Comparison of ENCODE assay signal across 8 cellular contexts in the genomic region with DNA sequence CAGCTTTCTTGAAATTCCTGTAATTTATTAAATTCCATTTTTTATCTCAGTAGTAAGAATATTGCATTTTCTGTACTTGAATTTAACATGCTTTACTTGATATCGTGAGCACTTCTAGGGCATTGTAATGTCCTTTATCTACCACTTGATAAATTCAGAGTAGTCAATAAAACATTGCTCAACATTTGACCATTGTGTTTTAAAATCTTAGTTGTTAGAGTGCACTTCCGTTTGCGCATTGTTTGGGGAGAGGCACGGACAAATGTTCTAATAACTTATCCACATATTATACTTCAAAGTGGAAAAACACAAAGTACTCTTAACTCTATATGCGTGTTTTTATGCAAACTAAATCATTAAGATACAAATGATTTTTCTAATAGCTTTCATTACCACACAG. TPM values are rescaled to one million over a fixed set of nuclear protein-coding genes. Genes with fewer than 3 reads are reported as not detected.
A peak's percentile ranks its signal among the peaks of the same experiment; 100 is the strongest.
DNase-seq lines count a peak whose midpoint lies in the region; ATAC-seq, FAIRE-seq and TF ChIP-seq lines count a peak whose summit lies in the region.

No MANE protein-coding gene starts in this region.

- no peak for FAIRE-seq in small intestine (lab: Jason Lieb, UNC)

- H3K27ac ChIP-seq in KOPT-K1 (ENCODE audit: low read depth, low read length, poor library complexity, severe bottlenecking) (peak overlapping the region; percentile 71), ascending aorta (peak overlapping the region; percentile 84 to 90), small intestine (ENCODE audit: low read depth in 1 of 2, low read length in 1 of 2) (peak overlapping the region; percentile 89 to 99)

- TF ChIP-seq CTCF in ascending aorta (IDR thresholded peaks at IDR 0.05), result no peak
- TF ChIP-seq CTCF in lower leg skin (IDR thresholded peaks at IDR 0.05), result no peak

- H3K36me3 ChIP-seq in KOPT-K1 (ENCODE audit: insufficient read depth, low read length), result peaks cover 3% of the 10 kb centered on the region; the same call in 1 of the 2 replicates
- peaks cover under 1 to 6% of the 10 kb centered on the region in 2 donors for H3K36me3 ChIP-seq in ascending aorta
- no peaks in the 10 kb centered on the region for H3K36me3 ChIP-seq in small intestine (ENCODE audit: control insufficient read depth in 2 of 2, insufficient read depth in 2 of 2, low read length in 2 of 2)

- H3K4me3 ChIP-seq in ascending aorta (peak overlapping the region; percentile 59 to 76), iPS-11a (ENCODE audit: low read depth, low read length) (peak overlapping the region; percentile 82), small intestine (ENCODE audit: low read depth in 1 of 2, low read length in 2 of 2) (peak overlapping the region; percentile 56 to 57), lower leg skin (ENCODE audit: low read depth, poor library complexity, severe bottlenecking) (no peak overlapping the region)

- H3K27me3 ChIP-seq in ascending aorta (no peaks in the 10 kb centered on the region), small intestine (ENCODE audit: control insufficient read depth in 2 of 2, insufficient read depth in 2 of 2, low read length in 2 of 2) (no peaks in the 10 kb centered on the region)

- 1 to 3% (median 1%) methylated on average over 5 of the region's 5 CpGs for WGBS in small intestine, 3 donors
- WGBS in lower leg skin, 2 donors, result 1 to 2% methylated on average over 5 of the region's 5 CpGs

- no peak for ATAC-seq in HG03139 (IDR thresholded peaks at IDR 0.05; ENCODE audit: unreplicated experiment)

- no peak for TF ChIP-seq POLR2A in lower leg skin (IDR thresholded peaks at IDR 0.05)

- intact Hi-C loops in ascending aorta (cut with DNase I), result loop anchor here (2.0 to 5.0 kb wide), 6 partner anchors 99 to 432 kb away; no protein-coding TSS in a partner anchor
- intact Hi-C loops in lower leg skin (cut with DNase I; ENCODE audit: low total_unique reads), result no loop called here

- DNase-seq in GM03348 (ENCODE audit: low spot score), result peak; percentile 34
- no peak for DNase-seq in ascending aorta (ENCODE audit: low spot score in 2 of 2)
- peak; percentile 69 for DNase-seq in small intestine
- DNase-seq in NCI-H1930 (lab: John Stamatoyannopoulos, UW), result no peak
- no peak for DNase-seq in lower leg skin (ENCODE audit: low spot score in 2 of 2)

- H3K4me1 ChIP-seq in ascending aorta, result peaks cover 0 to 11% of the 10 kb centered on the region in 2 donors
- peaks cover 0 to 10% of the 10 kb centered on the region in 2 donors for H3K4me1 ChIP-seq in small intestine (ENCODE audit: control insufficient read depth in 2 of 2, insufficient read depth in 1 of 2, low read depth in 1 of 2, low read length in 1 of 2)

- H3K9me3 ChIP-seq in KOPT-K1 (ENCODE audit: insufficient read depth, low read length, poor library complexity, severe bottlenecking) (peaks cover 7% of the 10 kb centered on the region), ascending aorta (peaks cover 0 to 6% of the 10 kb centered on the region in 2 donors), small intestine (ENCODE audit: control insufficient read depth, low read depth) (no peaks in the 10 kb centered on the region)

RNA-seq across cellular contexts. Expression of a gene that starts 0.4 kb away (rescaled TPM):
- total RNA-seq in ascending aorta, result not detected
- polyA plus RNA-seq in small intestine, result 1 to 10 TPM; 1.6 to 4.3 (median 2.0) TPM
- total RNA-seq in lower leg skin, result 1 to 10 TPM; 3.7 to 9.4 (median 5.5) TPM

RNA-seq across cellular contexts. Expression of a gene that starts 0.7 kb away (rescaled TPM):
- total RNA-seq in ascending aorta, result 18.4 TPM
- polyA plus RNA-seq in small intestine, result 10 to 100 TPM in 1 of 3 donors, 1 to 10 TPM in 2; 5.8 to 14.1 (median 7.8) TPM
- total RNA-seq in lower leg skin, result 10 to 100 TPM; 12.1 to 23.0 (median 19.9) TPM

Comparison
In these comparisons a context has a peak if more than half of its experiments do, and no peak if none do; other contexts are left out.
1. DNase-seq: peak in GM03348 (single experiment) and small intestine (single experiment); none in ascending aorta (0 of 2), NCI-H1930 (0 of 2) and lower leg skin (0 of 2).
2. Peak in every context shown above with its lines, with median percentiles within 50 percentile points of each other: H3K27ac ChIP-seq.